In the genomic region with DNA sequence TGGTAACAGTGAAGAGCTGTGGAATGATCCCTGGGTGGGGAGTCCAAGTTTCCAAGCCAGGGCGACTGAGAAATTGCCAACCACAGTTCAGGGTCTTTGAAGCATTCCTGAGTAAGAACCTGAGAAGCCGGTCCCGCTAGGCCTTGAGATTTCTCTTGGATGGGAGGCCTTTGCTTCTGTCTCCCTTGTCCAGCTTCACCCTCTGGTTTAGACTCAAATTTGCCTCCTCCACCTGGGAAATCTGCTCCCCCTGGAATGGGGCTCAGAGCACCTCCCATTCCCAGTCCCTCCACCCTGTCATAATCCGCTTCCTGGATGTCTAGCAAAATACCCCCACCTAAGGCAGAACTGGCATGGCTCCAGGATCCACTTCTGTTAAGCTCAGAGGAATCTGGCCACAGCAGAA, we compare ENCODE assay signal across 19 cellular contexts.
A peak's percentile ranks its signal among the peaks of the same experiment; 100 is the strongest.
DNase-seq lines count a peak whose midpoint lies in the region; ATAC-seq, FAIRE-seq and TF ChIP-seq lines count a peak whose summit lies in the region.
"Had no signal": no experiment of that assay in that cellular context is flagged by ENCODE, and none has a peak within 500 bp of the region (broad histone marks: within the 10 kb centered on the region; RNA-seq: fewer than 3 reads in every experiment).

No MANE protein-coding gene starts in this region.

- peaks cover 9% of the 10 kb centered on the region; the same call in 2 of the 3 replicates for H3K4me1 Mint-ChIP-seq in GM23338
- H3K4me1 Mint-ChIP-seq in CD4-positive, alpha-beta T cell (ENCODE audit: low read depth): peaks cover 22% of the 10 kb centered on the region

- no peak for TF ChIP-seq POLR2A in K562 (conservative IDR thresholded peaks at IDR 0.05)

- H3K36me3 ChIP-seq in A673 (ENCODE audit: insufficient read depth, low read length, poor library complexity, severe bottlenecking) (no peaks in the 10 kb centered on the region), K562 (ENCODE audit: control insufficient read depth, insufficient read depth, low read length) (no peaks in the 10 kb centered on the region), mesenchymal stem cell (ENCODE audit: control insufficient read depth in 1 of 2, insufficient read depth in 2 of 2, low read depth in 1 of 2, low read length in 2 of 2) (no peaks in the 10 kb centered on the region), GM23338 (ENCODE audit: insufficient read depth) (no peaks in the 10 kb centered on the region)

- TF ChIP-seq RAD21 in K562 (CRISPR knock-in tag; conservative IDR thresholded peaks at IDR 0.05 in 1 of 2, IDR thresholded peaks at IDR 0.05 in 1 of 2): no peak

- no peak overlapping the region for H3K4ac ChIP-seq in mesenchymal stem cell (ENCODE audit: low read depth in 1 of 2, low read length in 2 of 2)

- H3K27me3 Mint-ChIP-seq in GM23338 (ENCODE audit: insufficient read depth, low read depth, poor library complexity): peaks cover 7% of the 10 kb centered on the region
- H3K27me3 Mint-ChIP-seq in CD4-positive, alpha-beta T cell: peaks cover 14% of the 10 kb centered on the region

- H2BK5ac ChIP-seq in mesenchymal stem cell (ENCODE audit: low read depth, low read length, poor library complexity, severe bottlenecking): no peak overlapping the region

- H3K79me2 ChIP-seq in K562 (ENCODE audit: control insufficient read depth, insufficient read depth, low read length) (no peaks in the 10 kb centered on the region), GM23338 (replicated peaks; ENCODE audit: insufficient read depth) (no peaks in the 10 kb centered on the region)

- H2AFZ ChIP-seq in K562 (ENCODE audit: low read depth, low read length) (no peak overlapping the region), mesenchymal stem cell (ENCODE audit: low read depth, low read length) (no peak overlapping the region), GM23338 (no peak overlapping the region)

- no peak overlapping the region for H4K91ac ChIP-seq in mesenchymal stem cell (ENCODE audit: low read length)

- H3K9me2 ChIP-seq in GM23338 (ENCODE audit: insufficient read depth): no peaks in the 10 kb centered on the region

- H3K79me1 ChIP-seq in mesenchymal stem cell (replicated peaks; ENCODE audit: low read length, poor library complexity, severe bottlenecking): no peaks in the 10 kb centered on the region

- H3K4me1 ChIP-seq in A673 (ENCODE audit: insufficient read depth, low read length, poor library complexity, severe bottlenecking) (peaks cover 43% of the 10 kb centered on the region), K562 (replicated peaks in 1 of 2; ENCODE audit: control insufficient read depth in 2 of 2, insufficient read depth in 2 of 2, low read length in 2 of 2) (peaks cover 4 to 15% of the 10 kb centered on the region in 2 experiments; a peak in 4 of 5 replicates), mesenchymal stem cell (ENCODE audit: control insufficient read depth, insufficient read depth, low read depth, low read length) (peaks cover 18% of the 10 kb centered on the region), GM23338 (ENCODE audit: insufficient read depth) (no peaks in the 10 kb centered on the region)

- TF ChIP-seq EP300 in K562 (IDR thresholded peaks at IDR 0.05; ENCODE audit: low read length): no peak

- intact Hi-C loops in A673 (cut with micrococcal nuclease; ENCODE audit: unreplicated experiment) (no loop called here), K562 (cut with micrococcal nuclease) (no loop called here)
- intact Hi-C loops in CD4-positive, alpha-beta T cell (cut with DNase I, micrococcal nuclease): no loop called here

- H4K8ac ChIP-seq in mesenchymal stem cell (ENCODE audit: low read length): no peak overlapping the region

- H4K20me1 ChIP-seq in K562 (replicated peaks; ENCODE audit: control insufficient read depth, insufficient read depth, low read length) (no peaks in the 10 kb centered on the region), GM23338 (replicated peaks; ENCODE audit: insufficient read depth) (no peaks in the 10 kb centered on the region)

- H3K14ac ChIP-seq in mesenchymal stem cell (ENCODE audit: low read length in 2 of 2): no peak overlapping the region

- BruUV-seq in A673 (replicated peaks; lab: Mats Ljungman, UMichigan): no TSS peak
- no TSS peak for BruUV-seq in K562 (replicated peaks; lab: Mats Ljungman, UMichigan)

- FAIRE-seq in HTR-8/SVneo (lab: Jason Lieb, UNC) (no peak), K562 (lab: Jason Lieb, UNC) (no peak)
- FAIRE-seq: islet of Langerhans had no signal

- in situ Hi-C loops in K562 (cut with MboI): no loop called here

- H3K4me2 ChIP-seq in K562 (ENCODE audit: insufficient read depth, low read length) (no peak overlapping the region), mesenchymal stem cell (ENCODE audit: low read length, poor library complexity, severe bottlenecking) (no peak overlapping the region), GM23338 (no peak overlapping the region)

- H3K36me3 Mint-ChIP-seq in GM23338 (ENCODE audit: low read depth): no peaks in the 10 kb centered on the region
- no peaks in the 10 kb centered on the region for H3K36me3 Mint-ChIP-seq in CD4-positive, alpha-beta T cell (ENCODE audit: low read depth)
- H3K36me3 Mint-ChIP-seq: CD4-positive, CD25-positive, alpha-beta regulatory T cell; memory B cell had no signal

- H3K23ac ChIP-seq in mesenchymal stem cell (ENCODE audit: low read length in 2 of 2): no peak overlapping the region

- no peaks in the 10 kb centered on the region for H3K9me1 ChIP-seq in K562 (ENCODE audit: control insufficient read depth, insufficient read depth, low read length)

- CTCF ChIA-PET in A673 (lab: Charles Lee) (no interaction called here), K562 (lab: Yijun Ruan, JAX; ENCODE audit: low intra/inter-chr PET ratio) (interaction anchor here (0.6 kb wide), 1 partner anchor 9 kb away, joined by 4 read pairs; no protein-coding TSS in a partner anchor)
- CTCF ChIA-PET in CD4-positive, alpha-beta T cell (lab: Charles Lee): no interaction called here

- H2BK12ac ChIP-seq in mesenchymal stem cell (ENCODE audit: low read length in 2 of 2): no peak overlapping the region

- TF ChIP-seq CTCF in A673 (conservative IDR thresholded peaks at IDR 0.05; ENCODE audit: low read depth, low read length) (no peak), K562 (IDR thresholded peaks at IDR 0.05 in 2 of 3, conservative IDR thresholded peaks at IDR 0.05 in 1 of 3; ENCODE audit: insufficient read depth in 2 of 3, low read depth in 1 of 3, low read length in 3 of 3) (no peak), GM23338 (conservative IDR thresholded peaks at IDR 0.05; ENCODE audit: low read depth in 2 of 2) (no peak)
- TF ChIP-seq CTCF in CD4-positive, alpha-beta T cell (IDR thresholded peaks at IDR 0.05): no peak

- H2AK5ac ChIP-seq in mesenchymal stem cell (ENCODE audit: low read length, severe bottlenecking): peak overlapping the region; percentile 7

- POLR2A ChIA-PET in A673 (lab: Charles Lee; ENCODE audit: low non-redundant PET) (interaction anchor here (0.7 kb wide), 1 partner anchor 18 kb away, joined by 8 read pairs; no protein-coding TSS in a partner anchor), K562 (lab: Yijun Ruan, JAX) (interaction anchor here (0.9 to 1.2 kb wide), 3 partner anchors 9 to 18 kb away, joined by 4 to 5 read pairs (median 4); no protein-coding TSS in a partner anchor)
- POLR2A ChIA-PET in CD4-positive, alpha-beta T cell (lab: Charles Lee): no interaction called here

- H3K27me3 ChIP-seq in A673 (replicated peaks; ENCODE audit: insufficient read depth, low read depth, low read length, poor library complexity) (no peaks in the 10 kb centered on the region), K562 (ENCODE audit: control insufficient read depth in 2 of 2, insufficient read depth in 2 of 2, low read length in 2 of 2) (peaks cover 20 to 59% of the 10 kb centered on the region in 2 experiments), mesenchymal stem cell (ENCODE audit: control insufficient read depth in 1 of 2, insufficient read depth in 1 of 2, low read length in 2 of 2) (peaks cover 0 to 47% of the 10 kb centered on the region in 2 experiments), GM23338 (ENCODE audit: insufficient read depth) (no peaks in the 10 kb centered on the region)
- no peaks in the 10 kb centered on the region for H3K27me3 ChIP-seq in CD4-positive, alpha-beta T cell (ENCODE audit: control insufficient read depth, insufficient read depth, low read length)
- H3K27me3 ChIP-seq: dorsolateral prefrontal cortex had no signal

- no peaks in the 10 kb centered on the region for H3F3A ChIP-seq in GM23338 (replicated peaks; ENCODE audit: low read depth)

- H3K4me3 Mint-ChIP-seq in GM23338: no peak overlapping the region
- H3K4me3 Mint-ChIP-seq in CD4-positive, alpha-beta T cell: no peak overlapping the region
- H3K4me3 Mint-ChIP-seq: CD4-positive, CD25-positive, alpha-beta regulatory T cell; memory B cell; nephron progenitor cell; stimulated activated naive CD8-positive, alpha-beta T cell treated with anti-CD3 and anti-CD28 coated beads, Interleukin-15, amount 100 ng/mL, for 72 hours had no signal

- no peaks in the 10 kb centered on the region for H3K9me3 Mint-ChIP-seq in GM23338
- no peaks in the 10 kb centered on the region for H3K9me3 Mint-ChIP-seq in CD4-positive, alpha-beta T cell
- H3K9me3 Mint-ChIP-seq: CD4-positive, CD25-positive, alpha-beta regulatory T cell; memory B cell; nephron progenitor cell; stimulated activated naive CD8-positive, alpha-beta T cell treated with anti-CD3 and anti-CD28 coated beads, Interleukin-15, amount 100 ng/mL, for 72 hours had no signal

- WGBS in K562 (ENCODE audit: insufficient coverage, low coverage, missing lambda C conversion rate): 54% methylated on average over 4 of the region's 4 CpGs
- 94% methylated on average over 4 of the region's 4 CpGs for WGBS in mesenchymal stem cell

- no peak overlapping the region for H2BK15ac ChIP-seq in mesenchymal stem cell (ENCODE audit: low read depth, poor library complexity, severe bottlenecking)

- H3K27ac ChIP-seq in A673 (ENCODE audit: low read depth, low read length, poor library complexity, severe bottlenecking) (no peak overlapping the region), K562 (ENCODE audit: extremely low read depth, low read depth, low read length) (no peak overlapping the region), mesenchymal stem cell (ENCODE audit: low read length, poor library complexity, severe bottlenecking) (no peak overlapping the region), GM23338 (ENCODE audit: low read depth) (no peak overlapping the region)
- no peak overlapping the region for H3K27ac ChIP-seq in CD4-positive, alpha-beta T cell (ENCODE audit: low read depth, low read length)

- H3K18ac ChIP-seq in mesenchymal stem cell (ENCODE audit: low read depth in 1 of 2, low read length in 2 of 2): no peak overlapping the region

- H3K9me3 ChIP-seq in A673 (ENCODE audit: low read depth, low read length, poor library complexity, severe bottlenecking) (no peaks in the 10 kb centered on the region), K562 (replicated peaks; ENCODE audit: control insufficient read depth, insufficient read depth, low read depth, low read length) (no peaks in the 10 kb centered on the region), mesenchymal stem cell (ENCODE audit: control insufficient read depth, low read length) (no peaks in the 10 kb centered on the region)
- H3K9me3 ChIP-seq in CD4-positive, alpha-beta T cell (ENCODE audit: control insufficient read depth, low read length): no peaks in the 10 kb centered on the region

- no peak overlapping the region for H3K27ac Mint-ChIP-seq in GM23338
- no peak overlapping the region for H3K27ac Mint-ChIP-seq in CD4-positive, alpha-beta T cell
- H3K27ac Mint-ChIP-seq: CD4-positive, CD25-positive, alpha-beta regulatory T cell; memory B cell; nephron progenitor cell had no signal

- H2BK120ac ChIP-seq in mesenchymal stem cell (ENCODE audit: low read depth, low read length): no peak overlapping the region

- ATAC-seq in K562 (no peak), GM23338 (no peak)
- ATAC-seq in CD4-positive, alpha-beta T cell (ENCODE audit: poor library complexity): no peak
- ATAC-seq: esophagus mucosa; stimulated activated naive CD8-positive, alpha-beta T cell treated with anti-CD3 and anti-CD28 coated beads, Interleukin-15, amount 100 ng/mL, for 72 hours had no signal

- H3K4me3 ChIP-seq in A673 (ENCODE audit: low read depth, low read length, poor library complexity, severe bottlenecking): no peak overlapping the region
- no peak overlapping the region for H3K4me3 ChIP-seq in K562
- no peak overlapping the region for H3K4me3 ChIP-seq in mesenchymal stem cell (ENCODE audit: insufficient read depth in 1 of 2, low read depth in 1 of 2, low read length in 2 of 2)
- no peak overlapping the region for H3K4me3 ChIP-seq in GM23338
- H3K4me3 ChIP-seq: dorsolateral prefrontal cortex had no signal

- H3K9ac ChIP-seq in K562 (ENCODE audit: insufficient read depth in 1 of 2, low read depth in 2 of 2, low read length in 2 of 2) (no peak overlapping the region), mesenchymal stem cell (ENCODE audit: low read length) (no peak overlapping the region)

- DNase-seq in A673 (ENCODE audit: low spot score) (peak; percentile 27), HTR-8/SVneo (ENCODE audit: insufficient read length, low spot score) (peak; percentile 54), K562 (ENCODE audit: extremely low read depth in 1 of 4, low spot score in 3 of 4) (no peak), mesenchymal stem cell (peak; percentile 39), GM23338 (ENCODE audit: low spot score) (no peak), NCI-H2196 treated with DMSO at 0.1 percent for 48 hours (lab: John Stamatoyannopoulos, UW; ENCODE audit: unreplicated experiment) (no peak), foreskin melanocyte (no peak)
- no peak for DNase-seq in CD4-positive, alpha-beta T cell
- DNase-seq: activated effector memory CD4-positive, alpha-beta T cell treated with Interleukin-2 at 50 U/mL for 16 hours; CD4-positive, CD25-positive, alpha-beta regulatory T cell; dorsolateral prefrontal cortex; HCEC 1CT; head of caudate nucleus; NCI-H1694 treated with DMSO at 0.1 percent for 48 hours; nephron progenitor cell; stimulated activated naive CD8-positive, alpha-beta T cell treated with anti-CD3 and anti-CD28 coated beads, Interleukin-15, amount 100 ng/mL, for 72 hours had no signal

Comparison
In these comparisons a context has a peak if more than half of its experiments do, and no peak if none do; other contexts are left out.
1. DNase-seq: peak in A673 (single experiment), HTR-8/SVneo (single experiment) and mesenchymal stem cell (single experiment); none in K562 (0 of 4), GM23338 (single experiment), NCI-H2196 treated with DMSO at 0.1 percent for 48 hours (single experiment), foreskin melanocyte (single experiment) and CD4-positive, alpha-beta T cell (0 of 10).